23 cellular contexts compared by ENCODE assay signal in genomic region chr3:65899226-65899625, GRCh38.
"Had no signal": no experiment of that assay in that cellular context is flagged by ENCODE, and none has a peak within 500 bp of the region (broad histone marks: within the 10 kb centered on the region; RNA-seq: fewer than 3 reads in every experiment).

No MANE protein-coding gene starts in this region.

- FAIRE-seq: RCC 7860 had no signal

- H3K27me3 ChIP-seq: MG63, SJSA1 had no signal

- H3K27ac ChIP-seq: HL-60, SJSA1, SK-N-MC had no signal

- H3K36me3 ChIP-seq: MG63, SJSA1 had no signal

- DNase-seq: IMR-90, Karpas-422, KG1, MG63, NCI-H1092, NCI-H1436, NCI-H187, NCI-H2029, NCI-H2081 treated with DMSO at 0.1 percent for 48 hours, NCI-H2171, NCI-H226, NCI-H446, NCI-H510A, NCI-H524 treated with DMSO at 0.1 percent for 48 hours, NCI-H69, NCI-H774, Right ventricle myocardium superior, RPMI8226, SIG-M5 had no signal

- H3K4me3 ChIP-seq: MG63, SJSA1, SK-N-MC had no signal

- H3K9me3 ChIP-seq: MG63, SJSA1 had no signal
